In genomic region chr1:89311757-89312156, GRCh38 we compare ENCODE assay signal across 11 cellular contexts. TPM values are rescaled to one million over a fixed set of nuclear protein-coding genes. Genes with fewer than 3 reads are reported as not detected.
DNase-seq lines count a peak whose midpoint lies in the region; ATAC-seq and TF ChIP-seq lines count a peak whose summit lies in the region.
"Had no signal": no experiment of that assay in that cellular context is flagged by ENCODE, and none has a peak within 500 bp of the region (broad histone marks: within the 10 kb centered on the region; RNA-seq: fewer than 3 reads in every experiment).

No MANE protein-coding gene starts in this region.

- H3K9me3 Mint-ChIP-seq in activated T-cell treated with anti-CD3 and anti-CD28 coated beads, Interleukin-2, amount 50 U/mL, for 24 hours, result peaks cover 23% of the 10 kb centered on the region

- H3K4me1 Mint-ChIP-seq in activated T-cell treated with anti-CD3 and anti-CD28 coated beads, Interleukin-2, amount 50 U/mL, for 24 hours (ENCODE audit: low read depth), result peaks cover 52% of the 10 kb centered on the region

- peak in 7 of 8 donors; percentile 50 to 86 (median 80) for ATAC-seq in heart right ventricle
- ATAC-seq: stimulated activated naive B cell treated with anti-CD40 and anti-IgM and Interleukin-4, amounts not matched to agents 10 μg/mL and 1 μg/mL and 100 μg/mL, for 72 hours had no signal

- no peak overlapping the region for H3K4me3 Mint-ChIP-seq in activated T-cell treated with anti-CD3 and anti-CD28 coated beads, Interleukin-2, amount 50 U/mL, for 24 hours

- TF ChIP-seq POLR2A in stomach (IDR thresholded peaks at IDR 0.05) (no peak), Peyer's patch (IDR thresholded peaks at IDR 0.05) (no peak)

- H3K27ac Mint-ChIP-seq in activated T-cell treated with anti-CD3 and anti-CD28 coated beads, Interleukin-2, amount 50 U/mL, for 24 hours, result peak overlapping the region; percentile 92

- H3K27ac ChIP-seq in SK-N-MC, result 0 out of 2 replicates have a peak overlapping the region, but pooled peaks have one; percentile 9
- H3K27ac ChIP-seq in heart right ventricle, result peak overlapping the region in 8 of 10 donors; percentile 54 to 88 (median 77)
- H3K27ac ChIP-seq in stomach, result peak overlapping the region in 4 of 5 donors; percentile 37 to 82 (median 68)
- H3K27ac ChIP-seq in Peyer's patch, result peak overlapping the region in 1 of 4 donors; percentile 46

- no peak for DNase-seq in activated T-cell treated with anti-CD3 and anti-CD28 coated beads, Interleukin-2, amount 50 U/mL, for 24 hours
- DNase-seq in activated T-cell treated with anti-CD3 and anti-CD28 coated beads, Interleukin-2, amount 50 U/mL, for 1 hour, result no peak
- DNase-seq in SK-N-MC (ENCODE audit: low read depth, low spot score) (no peak), heart right ventricle (peak; percentile 20 to 34), stomach (no peak), posterior vena cava (ENCODE audit: low spot score) (no peak), NCI-H2107 treated with DMSO at 0.1 percent for 48 hours (lab: John Stamatoyannopoulos, UW; ENCODE audit: unreplicated experiment) (no peak), Peyer's patch (no peak)
- DNase-seq: glutamatergic neuron; NCI-H1694; stimulated activated naive B cell treated with anti-CD40 and anti-IgM and Interleukin-4, amounts not matched to agents 10 μg/mL and 1 μg/mL and 100 μg/mL, for 72 hours had no signal

- H3K9ac ChIP-seq in SK-N-MC (ENCODE audit: insufficient read length), result no peak overlapping the region

- H3K36me3 ChIP-seq in SK-N-MC (ENCODE audit: insufficient read depth, low read length) (no peaks in the 10 kb centered on the region), heart right ventricle (no peaks in the 10 kb centered on the region), stomach (no peaks in the 10 kb centered on the region), Peyer's patch (no peaks in the 10 kb centered on the region)

- intact Hi-C loops in heart right ventricle (cut with DNase I) (loop anchor here in 1 of 10 donors (10.0 kb wide), 1 partner anchor 57 kb away; no protein-coding TSS in a partner anchor), stomach (cut with DNase I; ENCODE audit: low total_unique reads) (no loop called here), posterior vena cava (cut with DNase I) (no loop called here)

- H3K27me3 Mint-ChIP-seq in activated T-cell treated with anti-CD3 and anti-CD28 coated beads, Interleukin-2, amount 50 U/mL, for 24 hours, result no peaks in the 10 kb centered on the region

- peaks cover 8% of the 10 kb centered on the region; the same call in 1 of the 2 replicates for H3K9me3 ChIP-seq in SK-N-MC (ENCODE audit: low read depth, low read length)
- H3K9me3 ChIP-seq in heart right ventricle, result peaks cover 0 to 28% (median 4%) of the 10 kb centered on the region in 11 donors
- peaks cover 0 to 13% (median 6%) of the 10 kb centered on the region in 4 donors for H3K9me3 ChIP-seq in stomach
- H3K9me3 ChIP-seq in Peyer's patch, result peaks cover 0 to 3% (median 0%) of the 10 kb centered on the region in 4 donors

- H3K27me3 ChIP-seq in heart right ventricle, result no peaks in the 10 kb centered on the region
- no peaks in the 10 kb centered on the region for H3K27me3 ChIP-seq in stomach
- no peaks in the 10 kb centered on the region for H3K27me3 ChIP-seq in Peyer's patch

- H3K4me1 ChIP-seq in heart right ventricle (peaks cover 7 to 36% (median 28%) of the 10 kb centered on the region in 9 donors), stomach (peaks cover 14 to 33% (median 19%) of the 10 kb centered on the region in 4 donors), Peyer's patch (peaks cover 0 to 8% (median 8%) of the 10 kb centered on the region in 4 donors)

- peaks cover 14% of the 10 kb centered on the region for H3K36me3 Mint-ChIP-seq in activated T-cell treated with anti-CD3 and anti-CD28 coated beads, Interleukin-2, amount 50 U/mL, for 24 hours (ENCODE audit: low read depth)

- no peak for TF ChIP-seq EP300 in stomach (IDR thresholded peaks at IDR 0.05)

- no peak overlapping the region for H3K4me3 ChIP-seq in SK-N-MC
- no peak overlapping the region for H3K4me3 ChIP-seq in heart right ventricle
- no peak overlapping the region for H3K4me3 ChIP-seq in stomach
- no peak overlapping the region for H3K4me3 ChIP-seq in Peyer's patch

- TF ChIP-seq CTCF in heart right ventricle (IDR thresholded peaks at IDR 0.05) (no peak), stomach (IDR thresholded peaks at IDR 0.05) (no peak), Peyer's patch (IDR thresholded peaks at IDR 0.05) (no peak)

- WGBS in heart right ventricle, 2 donors, result 63 to 68% methylated on average over 4 of the region's 4 CpGs
- WGBS in stomach, 5 donors, result 17 to 52% (median 29%) methylated on average over 4 of the region's 4 CpGs

RNA-seq across cellular contexts. Expression of gene GBP5, which starts 39.1 kb away (rescaled TPM):
- 10 to 100 TPM in 1 of 10 donors, 1 to 10 TPM in 3, under 1 TPM in 6; 0.48 to 62.0 (median 0.85) TPM for total RNA-seq in heart right ventricle
- under 1 TPM; 0.39 to 0.59 TPM for polyA plus RNA-seq in heart right ventricle
- total RNA-seq in stomach, result 10 to 100 TPM in 2 of 5 donors, 1 to 10 TPM in 1, not detected in 2; 1.3 to 28.6 (median 13.5) TPM
- polyA plus RNA-seq in stomach, result 1 to 10 TPM in 2 of 3 donors, under 1 TPM in 1; 0.75 to 3.7 (median 1.1) TPM
- 1 to 10 TPM; 1.6 to 3.9 TPM for total RNA-seq in posterior vena cava
- 10 to 100 TPM in 1 of 4 donors, 1 to 10 TPM in 3; 1.6 to 14.0 (median 3.1) TPM for total RNA-seq in Peyer's patch

RNA-seq across cellular contexts. Expression of gene GBP6, which starts 52.1 kb away (rescaled TPM):
- under 1 TPM in 3 of 10 donors, not detected in 7; 0.08 to 0.14 (median 0.12) TPM for total RNA-seq in heart right ventricle
- polyA plus RNA-seq in heart right ventricle, result under 1 TPM in 1 of 2 donors, not detected in 1; 0.07 TPM
- total RNA-seq in stomach, result 1 to 10 TPM in 1 of 5 donors, not detected in 4; 1.1 TPM
- 10 to 100 TPM in 1 of 3 donors, under 1 TPM in 1, not detected in 1; 0.46 to 50.8 TPM for polyA plus RNA-seq in stomach
- total RNA-seq in posterior vena cava, result not detected
- not detected for total RNA-seq in Peyer's patch

Comparison
In these comparisons a context has a peak if more than half of its experiments do, and no peak if none do; other contexts are left out.
1. DNase-seq: peak in heart right ventricle (2 of 2); none in activated T-cell treated with anti-CD3 and anti-CD28 coated beads, Interleukin-2, amount 50 U/mL, for 24 hours (single experiment), activated T-cell treated with anti-CD3 and anti-CD28 coated beads, Interleukin-2, amount 50 U/mL, for 1 hour (single experiment), SK-N-MC (single experiment), stomach (single experiment), posterior vena cava (single experiment), NCI-H2107 treated with DMSO at 0.1 percent for 48 hours (single experiment) and Peyer's patch (0 of 3).